Comparison of ENCODE assay signal across 1 cellular context in genomic region chr14:100899841-100900771, GRCh38.
A peak's percentile ranks its signal among the peaks of the same experiment; 100 is the strongest.
TF ChIP-seq lines count a peak whose summit lies in the region.

No MANE protein-coding gene starts in this region.

TF ChIP-seq in HepG2, 621 proteins besides CTCF, POLR2A, EP300 and RAD21 (continued from another document and continues in another):
- TF ChIP-seq MBD4 (IDR thresholded peaks at IDR 0.05; ENCODE audit: borderline replicate concordance, low read length) (no peak), NFYB (CRISPR knock-in tag; IDR thresholded peaks at IDR 0.05) (no peak), ZNF883 (CRISPR knock-in tag; IDR thresholded peaks at IDR 0.05; ENCODE audit: not compliant biosample characterization) (no peak), RFX1 (IDR thresholded peaks at IDR 0.05) (no peak), ZFY (CRISPR knock-in tag; IDR thresholded peaks at IDR 0.05) (peak; percentile 47; the same call in 1 of the 2 replicates), SALL2 (CRISPR knock-in tag; IDR thresholded peaks at IDR 0.05) (0 out of 2 replicates have a peak, but pooled peaks have one; percentile 17), BATF2 (CRISPR knock-in tag; IDR thresholded peaks at IDR 0.05) (no peak), ARNTL (CRISPR knock-in tag; IDR thresholded peaks at IDR 0.05) (no peak), LRRFIP1 (CRISPR knock-in tag; conservative IDR thresholded peaks at IDR 0.05) (no peak), ZNF280B (CRISPR knock-in tag; IDR thresholded peaks at IDR 0.05; ENCODE audit: borderline replicate concordance) (no peak), FOXM1 (CRISPR knock-in tag; IDR thresholded peaks at IDR 0.05) (no peak), RFXANK (CRISPR knock-in tag; IDR thresholded peaks at IDR 0.05) (no peak), ZNF574 (CRISPR knock-in tag; IDR thresholded peaks at IDR 0.05) (peak; percentile 46; the same call in 1 of the 2 replicates), BORCS8-MEF2B (CRISPR knock-in tag; IDR thresholded peaks at IDR 0.05) (peak; percentile 43; the same call in 1 of the 2 replicates), ZNF589 (CRISPR knock-in tag; conservative IDR thresholded peaks at IDR 0.05) (no peak), ZNF792 (CRISPR knock-in tag; IDR thresholded peaks at IDR 0.05) (no peak), ZNF414 (CRISPR knock-in tag; IDR thresholded peaks at IDR 0.05) (no peak), ZNF143 (CRISPR knock-in tag; IDR thresholded peaks at IDR 0.05) (no peak), CREM (IDR thresholded peaks at IDR 0.05) (peak; percentile 47; the same call in 1 of the 2 replicates), CREM (CRISPR knock-in tag; IDR thresholded peaks at IDR 0.05) (no peak), ZNF264 (CRISPR knock-in tag; IDR thresholded peaks at IDR 0.05) (no peak), ARNT (IDR thresholded peaks at IDR 0.05) (no peak), TCF7L2 (IDR thresholded peaks at IDR 0.05; ENCODE audit: low read depth, low read length) (peak; percentile 52; the same call in 1 of the 2 replicates), HNRNPLL (IDR thresholded peaks at IDR 0.05; ENCODE audit: low read depth, low read length, poor library complexity, severe bottlenecking) (no peak), KIAA2018 (CRISPR knock-in tag; IDR thresholded peaks at IDR 0.05; ENCODE audit: borderline replicate concordance) (no peak), NR3C1 (CRISPR knock-in tag; IDR thresholded peaks at IDR 0.05) (no peak), SALL1 (CRISPR knock-in tag; IDR thresholded peaks at IDR 0.05) (peak; percentile 80), HIVEP1 (CRISPR knock-in tag; IDR thresholded peaks at IDR 0.05) (no peak), NFE2 (CRISPR knock-in tag; IDR thresholded peaks at IDR 0.05) (peak; percentile 31; the same call in 1 of the 2 replicates), IRF1 (CRISPR knock-in tag; IDR thresholded peaks at IDR 0.05; ENCODE audit: low read depth) (no peak; the same call in 1 of the 2 replicates), BCL6 (CRISPR knock-in tag; IDR thresholded peaks at IDR 0.05) (peak; percentile 86), ZNF83 (CRISPR knock-in tag; IDR thresholded peaks at IDR 0.05; ENCODE audit: borderline replicate concordance) (no peak), ZBTB20 (CRISPR knock-in tag; IDR thresholded peaks at IDR 0.05; ENCODE audit: borderline replicate concordance, low read depth) (no peak)
- TF ChIP-seq, protein P1, sequence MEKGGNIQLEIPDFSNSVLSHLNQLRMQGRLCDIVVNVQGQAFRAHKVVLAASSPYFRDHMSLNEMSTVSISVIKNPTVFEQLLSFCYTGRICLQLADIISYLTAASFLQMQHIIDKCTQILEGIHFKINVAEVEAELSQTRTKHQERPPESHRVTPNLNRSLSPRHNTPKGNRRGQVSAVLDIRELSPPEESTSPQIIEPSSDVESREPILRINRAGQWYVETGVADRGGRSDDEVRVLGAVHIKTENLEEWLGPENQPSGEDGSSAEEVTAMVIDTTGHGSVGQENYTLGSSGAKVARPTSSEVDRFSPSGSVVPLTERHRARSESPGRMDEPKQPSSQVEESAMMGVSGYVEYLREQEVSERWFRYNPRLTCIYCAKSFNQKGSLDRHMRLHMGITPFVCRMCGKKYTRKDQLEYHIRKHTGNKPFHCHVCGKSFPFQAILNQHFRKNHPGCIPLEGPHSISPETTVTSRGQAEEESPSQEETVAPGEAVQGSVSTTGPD (CRISPR knock-in tag; IDR thresholded peaks at IDR 0.05), result no peak
- TF ChIP-seq, protein P2, sequence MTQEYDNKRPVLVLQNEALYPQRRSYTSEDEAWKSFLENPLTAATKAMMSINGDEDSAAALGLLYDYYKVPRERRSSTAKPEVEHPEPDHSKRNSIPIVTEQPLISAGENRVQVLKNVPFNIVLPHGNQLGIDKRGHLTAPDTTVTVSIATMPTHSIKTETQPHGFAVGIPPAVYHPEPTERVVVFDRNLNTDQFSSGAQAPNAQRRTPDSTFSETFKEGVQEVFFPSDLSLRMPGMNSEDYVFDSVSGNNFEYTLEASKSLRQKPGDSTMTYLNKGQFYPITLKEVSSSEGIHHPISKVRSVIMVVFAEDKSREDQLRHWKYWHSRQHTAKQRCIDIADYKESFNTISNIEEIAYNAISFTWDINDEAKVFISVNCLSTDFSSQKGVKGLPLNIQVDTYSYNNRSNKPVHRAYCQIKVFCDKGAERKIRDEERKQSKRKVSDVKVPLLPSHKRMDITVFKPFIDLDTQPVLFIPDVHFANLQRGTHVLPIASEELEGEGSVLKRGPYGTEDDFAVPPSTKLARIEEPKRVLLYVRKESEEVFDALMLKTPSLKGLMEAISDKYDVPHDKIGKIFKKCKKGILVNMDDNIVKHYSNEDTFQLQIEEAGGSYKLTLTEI (CRISPR knock-in tag; conservative IDR thresholded peaks at IDR 0.05), result no peak
- TF ChIP-seq, protein P3, sequence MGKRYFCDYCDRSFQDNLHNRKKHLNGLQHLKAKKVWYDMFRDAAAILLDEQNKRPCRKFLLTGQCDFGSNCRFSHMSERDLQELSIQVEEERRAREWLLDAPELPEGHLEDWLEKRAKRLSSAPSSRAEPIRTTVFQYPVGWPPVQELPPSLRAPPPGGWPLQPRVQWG (CRISPR knock-in tag; IDR thresholded peaks at IDR 0.05; ENCODE audit: borderline replicate concordance, low read depth), result no peak
